1 cellular context compared by ENCODE assay signal in the genomic region with DNA sequence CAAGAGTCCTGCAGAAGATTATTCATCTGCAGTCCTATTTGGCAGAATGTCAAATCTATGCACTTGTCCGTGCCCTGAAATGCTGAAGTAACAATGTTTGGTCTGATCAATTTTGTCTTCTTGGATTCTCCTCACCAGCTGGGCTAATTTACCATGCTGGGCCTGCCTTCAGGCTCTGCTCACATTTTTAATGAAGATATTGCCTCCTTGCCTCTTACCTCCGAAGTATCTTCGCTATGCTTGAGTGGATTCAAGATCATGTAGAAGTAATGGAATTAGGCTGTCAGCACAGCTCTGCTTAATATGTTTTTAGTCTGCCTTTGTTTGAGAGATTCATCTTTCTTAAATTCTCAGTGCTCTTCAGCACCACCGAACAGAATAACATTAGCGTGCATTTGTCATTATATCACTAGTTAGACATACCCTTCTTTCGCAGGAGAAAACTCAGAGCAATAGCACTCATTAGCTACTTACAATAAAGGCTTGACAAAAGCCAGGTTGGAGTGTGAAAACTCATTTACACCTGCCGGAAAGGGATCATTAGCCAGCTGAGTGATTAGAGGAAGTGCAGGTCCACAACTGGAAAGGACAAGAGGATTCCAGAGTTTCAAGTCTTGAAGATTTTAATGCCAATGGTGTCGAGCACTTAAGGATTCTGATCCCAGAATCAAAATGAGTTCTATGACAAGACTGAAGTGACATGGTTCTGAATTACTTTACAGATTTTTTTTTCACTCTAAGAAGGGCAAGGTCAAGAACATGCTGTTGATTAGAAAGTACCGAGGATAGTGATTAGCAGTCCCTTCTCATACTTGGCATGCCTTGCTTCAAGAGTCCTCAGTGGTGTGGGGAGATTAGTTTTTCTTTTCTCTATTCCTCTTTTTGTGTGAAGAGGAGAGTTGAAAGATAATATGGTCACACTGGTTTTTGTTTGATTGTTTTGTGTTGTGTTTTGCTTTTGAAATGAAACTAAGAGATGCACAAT.
TF ChIP-seq lines count a peak whose summit lies in the region.

No MANE protein-coding gene starts in this region.

TF ChIP-seq in GM12878, 131 proteins besides CTCF, POLR2A, EP300 and RAD21 (continued from another document):
- TF ChIP-seq RELA (IDR thresholded peaks at IDR 0.05; ENCODE audit: borderline replicate concordance, partially characterized antibody) = no peak
- TF ChIP-seq EGR1 (IDR thresholded peaks at IDR 0.05; ENCODE audit: borderline replicate concordance in 1 of 2, low read depth in 2 of 2, low read length in 2 of 2) = no peak
- TF ChIP-seq MEF2A (IDR thresholded peaks at IDR 0.05; ENCODE audit: insufficient read depth, low read depth, low read length) = no peak
- no peak for TF ChIP-seq TCF7 (IDR thresholded peaks at IDR 0.05; ENCODE audit: borderline replicate concordance)
- TF ChIP-seq NFYA (IDR thresholded peaks at IDR 0.05; ENCODE audit: borderline replicate concordance, low read depth, low read length) = no peak
- no peak for TF ChIP-seq NFXL1 (IDR thresholded peaks at IDR 0.05; ENCODE audit: borderline replicate concordance)
- TF ChIP-seq IKZF2 (IDR thresholded peaks at IDR 0.05) = peak; percentile 15 to 18; a peak in 1 of 4 replicates
- no peak for TF ChIP-seq POLR2AphosphoS2 (IDR thresholded peaks at IDR 0.05; ENCODE audit: low read depth, low read length)
- no peak for TF ChIP-seq GABPA (IDR thresholded peaks at IDR 0.05; ENCODE audit: low read depth)
- TF ChIP-seq MTA2 (IDR thresholded peaks at IDR 0.05; ENCODE audit: low read depth) = peak; percentile 81
- TF ChIP-seq CBX5 (IDR thresholded peaks at IDR 0.05; ENCODE audit: low read depth) = no peak
- no peak for TF ChIP-seq SMC3 (IDR thresholded peaks at IDR 0.05; ENCODE audit: borderline replicate concordance, low read length)
- peak; percentile 45 for TF ChIP-seq IKZF1 (conservative IDR thresholded peaks at IDR 0.05)
- TF ChIP-seq, protein P1, sequence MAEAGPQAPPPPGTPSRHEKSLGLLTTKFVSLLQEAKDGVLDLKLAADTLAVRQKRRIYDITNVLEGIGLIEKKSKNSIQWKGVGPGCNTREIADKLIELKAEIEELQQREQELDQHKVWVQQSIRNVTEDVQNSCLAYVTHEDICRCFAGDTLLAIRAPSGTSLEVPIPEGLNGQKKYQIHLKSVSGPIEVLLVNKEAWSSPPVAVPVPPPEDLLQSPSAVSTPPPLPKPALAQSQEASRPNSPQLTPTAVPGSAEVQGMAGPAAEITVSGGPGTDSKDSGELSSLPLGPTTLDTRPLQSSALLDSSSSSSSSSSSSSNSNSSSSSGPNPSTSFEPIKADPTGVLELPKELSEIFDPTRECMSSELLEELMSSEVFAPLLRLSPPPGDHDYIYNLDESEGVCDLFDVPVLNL (IDR thresholded peaks at IDR 0.05; ENCODE audit: low read depth, low read length) = no peak
- TF ChIP-seq BACH1 (IDR thresholded peaks at IDR 0.05; ENCODE audit: borderline replicate concordance) = no peak
- TF ChIP-seq, protein P2, sequence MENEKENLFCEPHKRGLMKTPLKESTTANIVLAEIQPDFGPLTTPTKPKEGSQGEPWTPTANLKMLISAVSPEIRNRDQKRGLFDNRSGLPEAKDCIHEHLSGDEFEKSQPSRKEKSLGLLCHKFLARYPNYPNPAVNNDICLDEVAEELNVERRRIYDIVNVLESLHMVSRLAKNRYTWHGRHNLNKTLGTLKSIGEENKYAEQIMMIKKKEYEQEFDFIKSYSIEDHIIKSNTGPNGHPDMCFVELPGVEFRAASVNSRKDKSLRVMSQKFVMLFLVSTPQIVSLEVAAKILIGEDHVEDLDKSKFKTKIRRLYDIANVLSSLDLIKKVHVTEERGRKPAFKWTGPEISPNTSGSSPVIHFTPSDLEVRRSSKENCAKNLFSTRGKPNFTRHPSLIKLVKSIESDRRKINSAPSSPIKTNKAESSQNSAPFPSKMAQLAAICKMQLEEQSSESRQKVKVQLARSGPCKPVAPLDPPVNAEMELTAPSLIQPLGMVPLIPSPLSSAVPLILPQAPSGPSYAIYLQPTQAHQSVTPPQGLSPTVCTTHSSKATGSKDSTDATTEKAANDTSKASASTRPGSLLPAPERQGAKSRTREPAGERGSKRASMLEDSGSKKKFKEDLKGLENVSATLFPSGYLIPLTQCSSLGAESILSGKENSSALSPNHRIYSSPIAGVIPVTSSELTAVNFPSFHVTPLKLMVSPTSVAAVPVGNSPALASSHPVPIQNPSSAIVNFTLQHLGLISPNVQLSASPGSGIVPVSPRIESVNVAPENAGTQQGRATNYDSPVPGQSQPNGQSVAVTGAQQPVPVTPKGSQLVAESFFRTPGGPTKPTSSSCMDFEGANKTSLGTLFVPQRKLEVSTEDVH (IDR thresholded peaks at IDR 0.05; ENCODE audit: low read depth, partially characterized antibody) = no peak
- TF ChIP-seq RCOR1 (conservative IDR thresholded peaks at IDR 0.05; ENCODE audit: low read depth, low read length) = no peak
- no peak for TF ChIP-seq ETV6 (conservative IDR thresholded peaks at IDR 0.05 in 1 of 2, IDR thresholded peaks at IDR 0.05 in 1 of 2; ENCODE audit: borderline replicate concordance in 1 of 2, low read depth in 1 of 2)
- TF ChIP-seq SUPT20H (IDR thresholded peaks at IDR 0.05; ENCODE audit: borderline replicate concordance, control insufficient read depth, low read depth, low read length) = no peak
- TF ChIP-seq, protein P3, sequence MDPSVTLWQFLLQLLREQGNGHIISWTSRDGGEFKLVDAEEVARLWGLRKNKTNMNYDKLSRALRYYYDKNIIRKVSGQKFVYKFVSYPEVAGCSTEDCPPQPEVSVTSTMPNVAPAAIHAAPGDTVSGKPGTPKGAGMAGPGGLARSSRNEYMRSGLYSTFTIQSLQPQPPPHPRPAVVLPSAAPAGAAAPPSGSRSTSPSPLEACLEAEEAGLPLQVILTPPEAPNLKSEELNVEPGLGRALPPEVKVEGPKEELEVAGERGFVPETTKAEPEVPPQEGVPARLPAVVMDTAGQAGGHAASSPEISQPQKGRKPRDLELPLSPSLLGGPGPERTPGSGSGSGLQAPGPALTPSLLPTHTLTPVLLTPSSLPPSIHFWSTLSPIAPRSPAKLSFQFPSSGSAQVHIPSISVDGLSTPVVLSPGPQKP (IDR thresholded peaks at IDR 0.05; ENCODE audit: low read depth, low read length) = no peak
- TF ChIP-seq DPF2 (IDR thresholded peaks at IDR 0.05) = peak; percentile 56; the same call in 1 of the 2 replicates
- TF ChIP-seq, protein P4, sequence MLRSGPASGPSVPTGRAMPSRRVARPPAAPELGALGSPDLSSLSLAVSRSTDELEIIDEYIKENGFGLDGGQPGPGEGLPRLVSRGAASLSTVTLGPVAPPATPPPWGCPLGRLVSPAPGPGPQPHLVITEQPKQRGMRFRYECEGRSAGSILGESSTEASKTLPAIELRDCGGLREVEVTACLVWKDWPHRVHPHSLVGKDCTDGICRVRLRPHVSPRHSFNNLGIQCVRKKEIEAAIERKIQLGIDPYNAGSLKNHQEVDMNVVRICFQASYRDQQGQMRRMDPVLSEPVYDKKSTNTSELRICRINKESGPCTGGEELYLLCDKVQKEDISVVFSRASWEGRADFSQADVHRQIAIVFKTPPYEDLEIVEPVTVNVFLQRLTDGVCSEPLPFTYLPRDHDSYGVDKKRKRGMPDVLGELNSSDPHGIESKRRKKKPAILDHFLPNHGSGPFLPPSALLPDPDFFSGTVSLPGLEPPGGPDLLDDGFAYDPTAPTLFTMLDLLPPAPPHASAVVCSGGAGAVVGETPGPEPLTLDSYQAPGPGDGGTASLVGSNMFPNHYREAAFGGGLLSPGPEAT (IDR thresholded peaks at IDR 0.05; ENCODE audit: low read depth) = peak; percentile 34; the same call in 1 of the 2 replicates
- no peak for TF ChIP-seq HDAC2 (IDR thresholded peaks at IDR 0.05)
- no peak for TF ChIP-seq NRF1 (conservative IDR thresholded peaks at IDR 0.05; ENCODE audit: low read depth, low read length)
- no peak for TF ChIP-seq SREBF2 (IDR thresholded peaks at IDR 0.05; ENCODE audit: low read length)
- no peak for TF ChIP-seq CBFB (IDR thresholded peaks at IDR 0.05; ENCODE audit: low read depth)
- TF ChIP-seq CBX3 (IDR thresholded peaks at IDR 0.05; ENCODE audit: borderline replicate concordance, low read depth) = no peak
- TF ChIP-seq ZNF217 (IDR thresholded peaks at IDR 0.05) = no peak
- TF ChIP-seq BHLHE40 (IDR thresholded peaks at IDR 0.05; ENCODE audit: borderline replicate concordance in 1 of 2, low read depth in 2 of 2, low read length in 1 of 2) = 0 out of 4 replicates have a peak, but pooled peaks of 1 of the 2 experiments have one; percentile 11
- no peak for TF ChIP-seq FOXM1 (IDR thresholded peaks at IDR 0.05; ENCODE audit: low read depth, low read length)
